8 cellular contexts compared by ENCODE assay signal in the genomic region with DNA sequence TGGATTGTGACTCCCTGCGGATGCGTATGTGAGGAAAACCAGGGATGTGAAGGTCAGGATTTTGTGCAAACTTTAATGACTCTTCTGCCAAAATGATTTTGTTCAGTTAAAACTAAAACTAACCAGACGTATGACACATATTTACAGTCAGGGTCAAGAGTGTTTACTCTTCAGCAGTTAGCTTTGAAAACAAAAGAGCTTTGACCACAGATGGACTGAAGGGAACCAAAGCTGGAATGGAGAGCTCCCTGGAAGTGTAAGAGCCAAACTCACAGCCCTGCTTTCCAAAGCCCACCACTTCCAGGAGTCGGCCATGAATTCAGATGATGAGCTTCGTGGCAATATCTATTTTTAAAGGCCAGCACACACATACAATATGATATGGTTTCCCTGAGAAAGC. TPM values are rescaled to one million over a fixed set of nuclear protein-coding genes. Genes with fewer than 3 reads are reported as not detected.
DNase-seq lines count a peak whose midpoint lies in the region; ATAC-seq and TF ChIP-seq lines count a peak whose summit lies in the region.
"Had no signal": no experiment of that assay in that cellular context is flagged by ENCODE, and none has a peak within 500 bp of the region (broad histone marks: within the 10 kb centered on the region; RNA-seq: fewer than 3 reads in every experiment).

No MANE protein-coding gene starts in this region.

- H3K9ac ChIP-seq in HUES64 (ENCODE audit: low read depth, low read length) = no peak overlapping the region

- peak overlapping the region; percentile 6; the same call in 1 of the 2 replicates for H3K27ac ChIP-seq in HUES64 (ENCODE audit: low read depth, low read length)
- peak overlapping the region; percentile 21 to 78 (median 66) for H3K27ac ChIP-seq in body of pancreas
- peak overlapping the region; percentile 67 for H3K27ac ChIP-seq in thoracic aorta
- no peak overlapping the region for H3K27ac ChIP-seq in tibial nerve

- TF ChIP-seq POLR2A in body of pancreas (IDR thresholded peaks at IDR 0.05) (no peak), tibial nerve (IDR thresholded peaks at IDR 0.05) (no peak)

- H3K4me1 ChIP-seq in HUES64 (ENCODE audit: insufficient read depth, low read length) (peaks cover 27% of the 10 kb centered on the region; the same call in 1 of the 2 replicates), body of pancreas (peaks cover 18% of the 10 kb centered on the region), thoracic aorta (ENCODE audit: control insufficient read depth in 1 of 2, low read depth in 2 of 2) (peaks cover 52 to 90% of the 10 kb centered on the region in 2 donors), tibial nerve (peaks cover 0 to 13% (median 0%) of the 10 kb centered on the region in 4 donors)

- intact Hi-C loops in body of pancreas (cut with DNase I) = no loop called here
- intact Hi-C loops in left colon (cut with DNase I, micrococcal nuclease) = no loop called here

- ATAC-seq in body of pancreas = peak; percentile 41
- ATAC-seq in left colon = peak; percentile 41
- ATAC-seq in thoracic aorta (ENCODE audit: insufficient number of reproducible peaks, low FRiP score, low read depth) = no peak
- no peak for ATAC-seq in GM21447 (IDR thresholded peaks at IDR 0.05; ENCODE audit: unreplicated experiment)

- 82% methylated on average over 5 of the region's 5 CpGs for WGBS in HUES64
- 35 to 43% methylated on average over 5 of the region's 5 CpGs for WGBS in body of pancreas, 2 donors
- WGBS in tibial nerve, 2 donors = 27 to 33% methylated on average over 5 of the region's 5 CpGs

- TF ChIP-seq CTCF in body of pancreas (IDR thresholded peaks at IDR 0.05) = no peak
- TF ChIP-seq CTCF in thoracic aorta (IDR thresholded peaks at IDR 0.05) = no peak
- no peak for TF ChIP-seq CTCF in tibial nerve (IDR thresholded peaks at IDR 0.05)

- H3K27me3 ChIP-seq in HUES64 (ENCODE audit: insufficient read depth, low read length) (no peaks in the 10 kb centered on the region), body of pancreas (no peaks in the 10 kb centered on the region), thoracic aorta (replicated peaks; ENCODE audit: insufficient read depth) (no peaks in the 10 kb centered on the region), tibial nerve (no peaks in the 10 kb centered on the region)

- H3K4me3 ChIP-seq in HUES64 (ENCODE audit: low read length) = no peak overlapping the region
- H3K4me3 ChIP-seq in body of pancreas = no peak overlapping the region
- no peak overlapping the region for H3K4me3 ChIP-seq in thoracic aorta
- no peak overlapping the region for H3K4me3 ChIP-seq in tibial nerve

- no peak for DNase-seq in body of pancreas
- DNase-seq in left colon = no peak
- DNase-seq in thoracic aorta (ENCODE audit: low spot score) = no peak
- DNase-seq in tibial nerve (ENCODE audit: low spot score in 2 of 2) = no peak
- DNase-seq in mucosa of gallbladder (ENCODE audit: low spot score) = no peak
- DNase-seq: H7 had no signal

- H3K36me3 ChIP-seq in HUES64 (ENCODE audit: insufficient read depth, low read length) (no peaks in the 10 kb centered on the region), body of pancreas (replicated peaks in 1 of 2; ENCODE audit: insufficient read depth in 1 of 2, low read depth in 2 of 2) (no peaks in the 10 kb centered on the region), thoracic aorta (no peaks in the 10 kb centered on the region), tibial nerve (no peaks in the 10 kb centered on the region)

- TF ChIP-seq EP300 in tibial nerve (IDR thresholded peaks at IDR 0.05) = no peak

- no peaks in the 10 kb centered on the region for H3K9me3 ChIP-seq in HUES64 (ENCODE audit: insufficient read depth, low read depth, low read length)
- H3K9me3 ChIP-seq in body of pancreas = no peaks in the 10 kb centered on the region
- H3K9me3 ChIP-seq in thoracic aorta = no peaks in the 10 kb centered on the region
- no peaks in the 10 kb centered on the region for H3K9me3 ChIP-seq in tibial nerve

RNA-seq across cellular contexts. Expression of gene SVIL, which starts 15.5 kb away (rescaled TPM):
- 12.4 TPM for polyA plus RNA-seq in HUES64 (2013, experiment 1 of 2)
- 13.9 TPM for polyA plus RNA-seq in HUES64 (2013, experiment 2 of 2)
- total RNA-seq in body of pancreas = 10 to 100 TPM; 25.4 to 41.2 TPM
- 100 to 1,000 TPM in 1 of 2 donors, 10 to 100 TPM in 1; 66.6 to 154 TPM for total RNA-seq in left colon
- total RNA-seq in thoracic aorta = 100 to 1,000 TPM; 349 to 483 TPM
- 10 to 100 TPM; 23.6 to 32.0 (median 26.0) TPM for total RNA-seq in tibial nerve
- 284 TPM for total RNA-seq in mucosa of gallbladder

Comparison
In these comparisons a context has a peak if more than half of its experiments do, and no peak if none do; other contexts are left out.
1. H3K27ac ChIP-seq: peak in HUES64 (single experiment), body of pancreas (4 of 4) and thoracic aorta (2 of 2); none in tibial nerve (0 of 4).
2. ATAC-seq: peak in body of pancreas (single experiment) and left colon (single experiment); none in thoracic aorta (single experiment) and GM21447 (single experiment).